13 cellular contexts compared by ENCODE assay signal in genomic region chr16:84825896-84826557, GRCh38. TPM values are rescaled to one million over a fixed set of nuclear protein-coding genes. Genes with fewer than 3 reads are reported as not detected.
DNase-seq lines count a peak whose midpoint lies in the region; ATAC-seq, FAIRE-seq and TF ChIP-seq lines count a peak whose summit lies in the region.
"Had no signal": no experiment of that assay in that cellular context is flagged by ENCODE, and none has a peak within 500 bp of the region (broad histone marks: within the 10 kb centered on the region; RNA-seq: fewer than 3 reads in every experiment).

No MANE protein-coding gene starts in this region.

- H3K4me3 ChIP-seq in astrocyte of the spinal cord (ENCODE audit: low read depth, low read length) = no peak overlapping the region
- no peak overlapping the region for H3K4me3 ChIP-seq in right lobe of liver
- no peak overlapping the region for H3K4me3 ChIP-seq in small intestine (ENCODE audit: low read depth in 1 of 2, low read length in 2 of 2)
- no peak overlapping the region for H3K4me3 ChIP-seq in endodermal cell (ENCODE audit: low read length)
- no peak overlapping the region for H3K4me3 ChIP-seq in A673 (ENCODE audit: low read depth, low read length, poor library complexity, severe bottlenecking)

- H3K36me3 Mint-ChIP-seq in endodermal cell (ENCODE audit: low read depth) = no peaks in the 10 kb centered on the region

- H3K27ac ChIP-seq in right lobe of liver (peak overlapping the region; percentile 2 to 8 (median 6)), small intestine (ENCODE audit: low read depth in 1 of 2, low read length in 1 of 2) (peak overlapping the region; percentile 30 to 91), endodermal cell (ENCODE audit: low read depth, low read length) (no peak overlapping the region), A673 (ENCODE audit: low read depth, low read length, poor library complexity, severe bottlenecking) (no peak overlapping the region)

- DNase-seq in EH (ENCODE audit: low read depth) (peak; percentile 84), astrocyte of the spinal cord (ENCODE audit: low read depth, low spot score) (peak; percentile 20), right lobe of liver (no peak), small intestine (no peak), endodermal cell (no peak), A673 (ENCODE audit: low spot score) (no peak)
- DNase-seq: activated CD4-positive, alpha-beta T cell treated with anti-CD3 and anti-CD28 coated beads, Interleukin-2, amount 50 U/mL, for 48 hours; NCI-H1417 treated with DMSO at 0.1 percent for 48 hours; NCI-H69 had no signal

- BruUV-seq in A673 (replicated peaks; lab: Mats Ljungman, UMichigan) = no TSS peak

- H3K4me3 Mint-ChIP-seq in endodermal cell = no peak overlapping the region

- H3K4me1 Mint-ChIP-seq in endodermal cell = no peaks in the 10 kb centered on the region

- H3K4me1 ChIP-seq in right lobe of liver = no peaks in the 10 kb centered on the region
- H3K4me1 ChIP-seq in small intestine (ENCODE audit: control insufficient read depth in 2 of 2, insufficient read depth in 1 of 2, low read depth in 1 of 2, low read length in 1 of 2) = no peaks in the 10 kb centered on the region
- H3K4me1 ChIP-seq in endodermal cell (ENCODE audit: control insufficient read depth, insufficient read depth, low read length) = no peaks in the 10 kb centered on the region
- no peaks in the 10 kb centered on the region for H3K4me1 ChIP-seq in A673 (ENCODE audit: insufficient read depth, low read length, poor library complexity, severe bottlenecking)

- no peak overlapping the region for H3K27ac Mint-ChIP-seq in endodermal cell
- H3K27ac Mint-ChIP-seq: activated T-helper 2 cell treated with anti-CD3 and anti-CD28 coated beads, Interferon-gamma antibody, Interleukin-2, Interleukin-4, amounts not matched to agents 10 μg/mL and 5 μg/mL and 100 μg/mL, durations not matched to agents 14 hours and 24 hours and 36 hours had no signal

- POLR2A ChIA-PET in A673 (lab: Charles Lee; ENCODE audit: low non-redundant PET) = no interaction called here

- intact Hi-C loops in right lobe of liver (cut with DNase I) = no loop called here
- intact Hi-C loops in A673 (cut with micrococcal nuclease; ENCODE audit: unreplicated experiment) = no loop called here

- no peak for TF ChIP-seq POLR2A in right lobe of liver (IDR thresholded peaks at IDR 0.05)

- no peak for FAIRE-seq in small intestine (lab: Jason Lieb, UNC)

- H3K27me3 ChIP-seq in right lobe of liver (no peaks in the 10 kb centered on the region), small intestine (ENCODE audit: control insufficient read depth in 2 of 2, insufficient read depth in 2 of 2, low read length in 2 of 2) (no peaks in the 10 kb centered on the region), endodermal cell (ENCODE audit: control insufficient read depth, insufficient read depth, low read length, poor library complexity, severe bottlenecking) (peaks cover 21% of the 10 kb centered on the region), A673 (replicated peaks; ENCODE audit: insufficient read depth, low read depth, low read length, poor library complexity) (no peaks in the 10 kb centered on the region)
- H3K27me3 ChIP-seq: BE2C had no signal

- ATAC-seq in right lobe of liver (no peak), HG03039 (IDR thresholded peaks at IDR 0.05; ENCODE audit: unreplicated experiment) (no peak), GM21381 (IDR thresholded peaks at IDR 0.05; ENCODE audit: unreplicated experiment) (no peak)

- H3K9me3 ChIP-seq in right lobe of liver = no peaks in the 10 kb centered on the region
- H3K9me3 ChIP-seq in small intestine (ENCODE audit: control insufficient read depth, low read depth) = no peaks in the 10 kb centered on the region
- H3K9me3 ChIP-seq in endodermal cell (ENCODE audit: control insufficient read depth, low read length) = no peaks in the 10 kb centered on the region
- no peaks in the 10 kb centered on the region for H3K9me3 ChIP-seq in A673 (ENCODE audit: low read depth, low read length, poor library complexity, severe bottlenecking)
- H3K9me3 ChIP-seq: BE2C had no signal

- H3K9ac ChIP-seq in endodermal cell (ENCODE audit: extremely low read depth, low read length, poor library complexity, severe bottlenecking) = no peak overlapping the region

- CTCF ChIA-PET in A673 (lab: Charles Lee) = no interaction called here

- in situ Hi-C loops in astrocyte of the spinal cord (cut with HindIII; ENCODE audit: low sequenced_read_pairs) = no loop called here

- H3K9me3 Mint-ChIP-seq in endodermal cell = no peaks in the 10 kb centered on the region
- H3K9me3 Mint-ChIP-seq: activated T-helper 2 cell treated with anti-CD3 and anti-CD28 coated beads, Interferon-gamma antibody, Interleukin-2, Interleukin-4, amounts not matched to agents 10 μg/mL and 5 μg/mL and 100 μg/mL, durations not matched to agents 14 hours and 24 hours and 36 hours had no signal

- no peak for TF ChIP-seq CTCF in astrocyte of the spinal cord (IDR thresholded peaks at IDR 0.05; ENCODE audit: low read depth, low read length)
- no peak for TF ChIP-seq CTCF in right lobe of liver (IDR thresholded peaks at IDR 0.05)
- TF ChIP-seq CTCF in endodermal cell (conservative IDR thresholded peaks at IDR 0.05) = no peak
- no peak for TF ChIP-seq CTCF in A673 (conservative IDR thresholded peaks at IDR 0.05; ENCODE audit: low read depth, low read length)

- peaks cover 22% of the 10 kb centered on the region for H3K27me3 Mint-ChIP-seq in endodermal cell (ENCODE audit: insufficient read depth)

- 75% methylated on average over 3 of the region's 8 CpGs for WGBS in right lobe of liver (ENCODE audit: insufficient coverage, low coverage, low lambda C conversion rate, missing lambda C conversion rate)
- 81 to 89% (median 87%) methylated on average over 8 of the region's 8 CpGs for whole genome bisulfite sequencing in small intestine, 3 donors
- WGBS in endodermal cell (ENCODE audit: insufficient coverage in 1 of 2, insufficient read length in 1 of 2), 2 experiments = 92 to 95% methylated on average over 8 of the region's 8 CpGs

- H3K36me3 ChIP-seq in right lobe of liver = no peaks in the 10 kb centered on the region
- H3K36me3 ChIP-seq in small intestine (ENCODE audit: control insufficient read depth in 2 of 2, insufficient read depth in 2 of 2, low read length in 2 of 2) = no peaks in the 10 kb centered on the region
- H3K36me3 ChIP-seq in endodermal cell (ENCODE audit: control insufficient read depth, insufficient read depth, low read length) = no peaks in the 10 kb centered on the region
- no peaks in the 10 kb centered on the region for H3K36me3 ChIP-seq in A673 (ENCODE audit: insufficient read depth, low read length, poor library complexity, severe bottlenecking)
- H3K36me3 ChIP-seq: BE2C had no signal

RNA-seq across cellular contexts. Expression of gene CRISPLD2, which starts 6.2 kb away (rescaled TPM):
- 10 to 100 TPM in 3 of 6 experiments, 1 to 10 TPM in 3; 2.9 to 14.8 (median 8.9) TPM for total RNA-seq in right lobe of liver
- 10 to 100 TPM in 1 of 3 donors, 1 to 10 TPM in 1, under 1 TPM in 1; 0.89 to 31.4 (median 4.6) TPM for polyA plus RNA-seq in small intestine
- total RNA-seq in endodermal cell = 1 to 10 TPM; 5.0 to 9.3 TPM
- polyA plus RNA-seq in endodermal cell (2013, experiment 1 of 2) = 1.6 TPM
- 1.7 TPM for polyA plus RNA-seq in endodermal cell (2013, experiment 2 of 2)
- total RNA-seq in A673 (2021) = 0.32 and 0.44 TPM in 2 replicates

Comparison
In these comparisons a context has a peak if more than half of its experiments do, and no peak if none do; other contexts are left out.
1. DNase-seq: peak in EH (single experiment) and astrocyte of the spinal cord (single experiment); none in right lobe of liver (0 of 3), small intestine (single experiment), endodermal cell (single experiment) and A673 (single experiment).
2. H3K27ac ChIP-seq: peak in right lobe of liver (3 of 3) and small intestine (2 of 2); none in endodermal cell (single experiment) and A673 (single experiment).